25 cellular contexts compared by ENCODE assay signal in the genomic region with DNA sequence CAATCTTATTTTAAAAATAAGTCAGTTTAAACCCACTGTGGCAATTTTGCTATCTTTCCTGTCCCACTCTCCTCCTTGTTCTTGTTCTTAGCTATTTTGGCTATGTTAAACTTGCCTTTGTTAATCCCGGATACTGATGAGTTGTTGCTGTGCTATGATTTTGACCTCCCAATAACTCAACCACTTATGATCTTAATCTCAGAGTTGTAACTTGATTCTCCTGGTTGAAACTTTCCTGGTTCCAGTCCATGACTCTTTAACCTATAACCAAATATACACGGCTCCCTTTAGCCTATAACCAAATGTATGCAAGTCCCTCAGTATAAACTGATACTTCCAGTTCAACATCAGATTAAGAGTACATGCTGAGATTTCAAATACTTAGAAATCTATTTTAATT.
"Had no signal": no experiment of that assay in that cellular context is flagged by ENCODE, and none has a peak within 500 bp of the region (broad histone marks: within the 10 kb centered on the region; RNA-seq: fewer than 3 reads in every experiment).

No MANE protein-coding gene starts in this region.

- H3K4me2 ChIP-seq: hepatocyte had no signal

- H3K27me3 ChIP-seq: hepatocyte, ovary, thyroid gland had no signal

- H3K9me3 ChIP-seq: ovary, psoas muscle, thyroid gland had no signal

- H3K4me1 ChIP-seq: thyroid gland had no signal

- H3K4me3 ChIP-seq: coronary artery, hepatocyte, ovary, psoas muscle, thyroid gland had no signal

- ATAC-seq: left ventricle myocardium superior, natural killer cell, right cardiac atrium had no signal

- H3K27me3 Mint-ChIP-seq: brain had no signal

- H3K9me3 Mint-ChIP-seq: activated naive CD4-positive, alpha-beta T cell treated with anti-CD3 and anti-CD28 coated beads, Interleukin-2, amount 50 U/mL, for 24 hours; brain; natural killer cell had no signal

- DNase-seq: activated CD4-positive, CD25-positive, alpha-beta regulatory T cell treated with anti-CD3 and anti-CD28 coated beads, Interleukin-2, amount 50 U/mL, for 72 hours; activated gamma-delta T cell treated with Interleukin-2 at 50 U/mL for 16 hours; activated T-cell treated with anti-CD3 and anti-CD28 coated beads, Interleukin-2, amount 50 U/mL, for 1 hour; aorta; central memory CD4-positive, alpha-beta T cell; endodermal cell; glutamatergic neuron; immature natural killer cell; left ventricle myocardium superior; mammary epithelial cell; midbrain; natural killer cell; ovary; psoas muscle; right cardiac atrium; stimulated activated CD4-positive, alpha-beta T cell treated with anti-CD3 and anti-CD28 coated beads, Interleukin-12 subunit alpha, Interleukin-12 subunit beta, amount 100 ng/mL, for 4 hours; substantia nigra; T-helper 1 cell; thyroid gland; WERI-Rb-1 had no signal

- H3K27ac ChIP-seq: coronary artery, hepatocyte, ovary, psoas muscle, thyroid gland, WERI-Rb-1 had no signal

- H3K36me3 Mint-ChIP-seq: brain, immature natural killer cell, natural killer cell had no signal

- H3K79me2 ChIP-seq: hepatocyte had no signal

- H3K4me3 Mint-ChIP-seq: activated naive CD4-positive, alpha-beta T cell treated with anti-CD3 and anti-CD28 coated beads, Interleukin-2, amount 50 U/mL, for 24 hours; brain; endodermal cell; immature natural killer cell; natural killer cell; stimulated activated naive CD8-positive, alpha-beta T cell treated with anti-CD3 and anti-CD28 coated beads, Interleukin-15, Interleukin-2, amounts not matched to agents 100 ng/mL and 50 ng/mL, for 24 hours had no signal

- H3K4me1 Mint-ChIP-seq: activated naive CD4-positive, alpha-beta T cell treated with anti-CD3 and anti-CD28 coated beads, Interleukin-2, amount 50 U/mL, for 24 hours; brain; endodermal cell; immature natural killer cell; natural killer cell had no signal

- H3K27ac Mint-ChIP-seq: activated naive CD4-positive, alpha-beta T cell treated with anti-CD3 and anti-CD28 coated beads, Interleukin-2, amount 50 U/mL, for 24 hours; brain; endodermal cell; immature natural killer cell; natural killer cell; stimulated activated naive CD8-positive, alpha-beta T cell treated with anti-CD3 and anti-CD28 coated beads, Interleukin-15, Interleukin-2, amounts not matched to agents 100 ng/mL and 50 ng/mL, for 24 hours had no signal

- H3K36me3 ChIP-seq: ovary, thyroid gland, WERI-Rb-1 had no signal

- H2AFZ ChIP-seq: hepatocyte had no signal
